ENCODE assay signal across 25 cellular contexts in the genomic region with DNA sequence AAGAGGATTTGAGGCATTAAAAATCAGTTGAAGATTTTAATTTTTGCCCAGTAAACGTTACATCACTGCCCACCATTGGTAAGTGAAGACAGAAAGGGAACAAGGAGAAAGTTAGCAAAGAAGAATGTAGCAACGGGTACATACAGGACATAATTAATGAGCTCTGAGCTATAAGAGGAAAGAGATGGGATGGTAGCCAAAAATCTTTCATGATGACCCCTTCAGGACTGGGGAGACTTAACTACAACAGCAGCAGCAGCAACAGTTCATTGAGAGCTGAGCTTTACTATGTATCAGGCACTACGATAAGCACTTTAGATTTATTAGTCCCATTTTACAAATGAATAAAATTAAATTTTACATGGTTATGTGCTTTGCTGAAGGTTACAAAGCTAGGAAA. TPM values are rescaled to one million over a fixed set of nuclear protein-coding genes. Genes with fewer than 3 reads are reported as not detected.
DNase-seq lines count a peak whose midpoint lies in the region; ATAC-seq, FAIRE-seq and TF ChIP-seq lines count a peak whose summit lies in the region.
"Had no signal": no experiment of that assay in that cellular context is flagged by ENCODE, and none has a peak within 500 bp of the region (broad histone marks: within the 10 kb centered on the region; RNA-seq: fewer than 3 reads in every experiment).

No MANE protein-coding gene starts in this region.

- H3K9me3 ChIP-seq in keratinocyte (ENCODE audit: control insufficient read depth, low read depth, low read length), result no peaks in the 10 kb centered on the region
- H3K9me3 ChIP-seq in transverse colon, result no peaks in the 10 kb centered on the region
- H3K9me3 ChIP-seq: BLaER1 had no signal

- H3K4me2 ChIP-seq in keratinocyte (ENCODE audit: control insufficient read depth, extremely low read depth, insufficient read depth, low read depth, low read length), result no peak overlapping the region
- H3K4me2 ChIP-seq: BLaER1 had no signal

- TF ChIP-seq POLR2A in transverse colon (IDR thresholded peaks at IDR 0.05), result no peak

- H3K27ac Mint-ChIP-seq in activated naive CD8-positive, alpha-beta T cell, result peak overlapping the region; percentile 61
- no peak overlapping the region for H3K27ac Mint-ChIP-seq in activated naive CD8-positive, alpha-beta T cell treated with anti-CD3 and anti-CD28 coated beads, Interleukin-2, amount 50 U/mL, for 24 hours

- H2AFZ ChIP-seq in keratinocyte (ENCODE audit: control insufficient read depth, low read length), result no peak overlapping the region

- H3K36me3 Mint-ChIP-seq in activated naive CD8-positive, alpha-beta T cell, result peaks cover 2% of the 10 kb centered on the region
- H3K36me3 Mint-ChIP-seq in activated naive CD8-positive, alpha-beta T cell treated with anti-CD3 and anti-CD28 coated beads, Interleukin-2, amount 50 U/mL, for 24 hours (ENCODE audit: low read depth), result peaks cover 24% of the 10 kb centered on the region

- H3K4me3 Mint-ChIP-seq in activated naive CD8-positive, alpha-beta T cell, result no peak overlapping the region
- no peak overlapping the region for H3K4me3 Mint-ChIP-seq in activated naive CD8-positive, alpha-beta T cell treated with anti-CD3 and anti-CD28 coated beads, Interleukin-2, amount 50 U/mL, for 24 hours
- H3K4me3 Mint-ChIP-seq: CD4-positive, CD25-positive, alpha-beta regulatory T cell had no signal

- intact Hi-C loops in transverse colon (cut with DNase I; ENCODE audit: low total_unique reads), result loop anchor here (10.0 kb wide), 1 partner anchor 122 kb away; a partner anchor contains a TSS

- CTCF ChIA-PET in GM10248 (lab: Yijun Ruan, JAX), result interaction anchor here (1.0 to 3.3 kb wide), 8 partner anchors 10 to 344 kb away, joined by 3 to 28 read pairs (median 8); a partner anchor contains a TSS

- WGBS in transverse colon (ENCODE audit: low coverage in 1 of 2), 2 donors, result 63 to 82% methylated on average over 3 of the region's 3 CpGs

- DNase-seq in activated naive CD8-positive, alpha-beta T cell treated with anti-CD3 and anti-CD28 coated beads, Interleukin-2, amount 50 U/mL, for 24 hours, result no peak
- DNase-seq in amniotic epithelial cell (ENCODE audit: low read depth) (peak; percentile 17), keratinocyte (ENCODE audit: low read depth, low spot score) (no peak), GOT3 (lab: John Stamatoyannopoulos, UW) (no peak), GM10248 (ENCODE audit: extremely low spot score) (no peak), transverse colon (no peak)
- DNase-seq: CD4-positive, CD25-positive, alpha-beta regulatory T cell; DMS153; DND-41; NCI-H1092 treated with DMSO at 0.1 percent for 48 hours; NCI-H1436; NCI-H187; NCI-H2081 treated with DMSO at 0.1 percent for 48 hours; NCI-H2171; NCI-H226; NCI-H510A; NCI-H69; RPMI8226; SHP77 had no signal

- dilution Hi-C loops in keratinocyte (cut with MboI; ENCODE audit: extremely low pct_ligation_motif_present, low sequenced_read_pairs), result no loop called here

- H3K36me3 ChIP-seq in keratinocyte (ENCODE audit: control insufficient read depth in 2 of 2, extremely low read depth in 1 of 2, insufficient read depth in 2 of 2, low read length in 2 of 2) (peaks cover 0 to 2% of the 10 kb centered on the region in 2 experiments), transverse colon (peaks cover 0 to 41% (median 8%) of the 10 kb centered on the region in 4 donors)

- H3K27me3 ChIP-seq in keratinocyte (ENCODE audit: control insufficient read depth, extremely low read depth, insufficient read depth, low read length) (no peaks in the 10 kb centered on the region), transverse colon (no peaks in the 10 kb centered on the region)
- H3K27me3 ChIP-seq: BLaER1 had no signal

- FAIRE-seq in keratinocyte (lab: Jason Lieb, UNC), result no peak
- FAIRE-seq: A204.1, GM18507 had no signal

- H3K9ac ChIP-seq in keratinocyte (ENCODE audit: control insufficient read depth, extremely low read depth, insufficient read depth, low read length), result no peak overlapping the region
- H3K9ac ChIP-seq: BLaER1 had no signal

- TF ChIP-seq CTCF in keratinocyte (optimal IDR thresholded peaks at IDR 0.05 in 1 of 3, IDR thresholded peaks at IDR 0.05 in 1 of 3, conservative IDR thresholded peaks at IDR 0.05 in 1 of 3; ENCODE audit: extremely low read depth in 1 of 3, insufficient read depth in 2 of 3, low read length in 3 of 3), result no peak
- TF ChIP-seq CTCF in GM10248 (IDR thresholded peaks at IDR 0.05; ENCODE audit: control extremely low read depth, extremely low read depth, low read depth, missing control alignments), result no peak
- no peak for TF ChIP-seq CTCF in transverse colon (IDR thresholded peaks at IDR 0.05)

- H3K79me2 ChIP-seq in keratinocyte (ENCODE audit: control insufficient read depth, insufficient read depth, low read length), result no peaks in the 10 kb centered on the region

- H3K4me1 ChIP-seq in keratinocyte (ENCODE audit: control insufficient read depth, extremely low read depth, insufficient read depth, low read length) (peaks cover 30% of the 10 kb centered on the region), transverse colon (no peaks in the 10 kb centered on the region)
- H3K4me1 ChIP-seq: BLaER1 had no signal

- in situ Hi-C loops in transverse colon (cut with MboI; ENCODE audit: low pct_ligation_motif_present in 1 of 4, low pct_unique_long_range_greater_than_20kb in 1 of 4, low sequenced_read_pairs in 3 of 4), result loop anchor here in 3 of 4 donors (10.0 to 25.0 kb wide), 4 partner anchors 102 to 344 kb away; a partner anchor contains a TSS

- ATAC-seq in activated naive CD8-positive, alpha-beta T cell treated with anti-CD3 and anti-CD28 coated beads, Interleukin-2, amount 50 U/mL, for 24 hours, result no peak
- ATAC-seq: HCT116 had no signal

- H3K27me3 Mint-ChIP-seq in activated naive CD8-positive, alpha-beta T cell, result no peaks in the 10 kb centered on the region
- H3K27me3 Mint-ChIP-seq in activated naive CD8-positive, alpha-beta T cell treated with anti-CD3 and anti-CD28 coated beads, Interleukin-2, amount 50 U/mL, for 24 hours, result no peaks in the 10 kb centered on the region
- H3K27me3 Mint-ChIP-seq: CD4-positive, CD25-positive, alpha-beta regulatory T cell had no signal

- no peaks in the 10 kb centered on the region for H3K9me3 Mint-ChIP-seq in activated naive CD8-positive, alpha-beta T cell (ENCODE audit: low read depth)
- no peaks in the 10 kb centered on the region for H3K9me3 Mint-ChIP-seq in activated naive CD8-positive, alpha-beta T cell treated with anti-CD3 and anti-CD28 coated beads, Interleukin-2, amount 50 U/mL, for 24 hours
- H3K9me3 Mint-ChIP-seq: CD4-positive, CD25-positive, alpha-beta regulatory T cell had no signal

- peaks cover 30% of the 10 kb centered on the region for H3K4me1 Mint-ChIP-seq in activated naive CD8-positive, alpha-beta T cell (ENCODE audit: low read depth)
- H3K4me1 Mint-ChIP-seq in activated naive CD8-positive, alpha-beta T cell treated with anti-CD3 and anti-CD28 coated beads, Interleukin-2, amount 50 U/mL, for 24 hours, result peaks cover 32% of the 10 kb centered on the region

- POLR2A ChIA-PET in GM10248 (lab: Yijun Ruan, JAX), result no interaction called here

- no peaks in the 10 kb centered on the region for H3K9me1 ChIP-seq in keratinocyte (ENCODE audit: control insufficient read depth, extremely low read depth, insufficient read depth, low read length)

- H3K27ac ChIP-seq in keratinocyte (ENCODE audit: control insufficient read depth, insufficient read depth, low read length), result peak overlapping the region; percentile 11
- H3K27ac ChIP-seq in transverse colon, result no peak overlapping the region
- H3K27ac ChIP-seq: BLaER1, HL-60 had no signal

- no peak for TF ChIP-seq EP300 in transverse colon (IDR thresholded peaks at IDR 0.05; ENCODE audit: low read depth)

- H3K4me3 ChIP-seq in keratinocyte (ENCODE audit: control insufficient read depth in 2 of 3, extremely low read depth in 1 of 3, insufficient read depth in 2 of 3, low read depth in 1 of 3, low read length in 3 of 3) (no peak overlapping the region), transverse colon (no peak overlapping the region)
- H3K4me3 ChIP-seq: BLaER1 had no signal

- H4K20me1 ChIP-seq in keratinocyte (ENCODE audit: control insufficient read depth, extremely low read depth, insufficient read depth, low read length), result no peaks in the 10 kb centered on the region
- H4K20me1 ChIP-seq: BLaER1 had no signal

RNA-seq across cellular contexts. Expression of a gene that starts 18.4 kb away (rescaled TPM):
- polyA plus RNA-seq in keratinocyte, result 97.3 to 185 TPM (median 145 TPM) in 3 replicates
- polyA plus RNA-seq in keratinocyte (2011; ENCODE audit: low read depth), result 70.4 TPM
- 126 and 173 TPM in 2 replicates for polyA plus RNA-seq in keratinocyte (2011; cell fraction: cytosol; rRNA removed)
- polyA plus RNA-seq in keratinocyte (2011; cell fraction: nucleus; rRNA removed), result 102 and 104 TPM in 2 replicates
- 136 and 152 TPM in 2 replicates for polyA plus RNA-seq in keratinocyte (2012; ENCODE audit: low replicate concordance)
- polyA minus RNA-seq in keratinocyte, result 31.7 to 37.3 TPM (median 34.9 TPM) in 3 replicates
- polyA minus RNA-seq in keratinocyte (2011; cell fraction: cytosol; rRNA and poly(A)+ RNA removed), result 52.4 TPM
- polyA minus RNA-seq in keratinocyte (2011; cell fraction: nucleus; rRNA and poly(A)+ RNA removed), result 16.4 and 26.0 TPM in 2 replicates
- 100 to 1,000 TPM in 2 of 4 donors, 10 to 100 TPM in 2; 71.4 to 148 (median 111) TPM for total RNA-seq in transverse colon

RNA-seq across cellular contexts. Expression of a gene that starts 33.3 kb away (rescaled TPM):
- polyA plus RNA-seq in keratinocyte, result 26.9 to 54.0 TPM (median 31.4 TPM) in 3 replicates
- polyA plus RNA-seq in keratinocyte (2011; ENCODE audit: low read depth), result 43.0 TPM
- 15.5 and 29.8 TPM in 2 replicates for polyA plus RNA-seq in keratinocyte (2011; cell fraction: cytosol; rRNA removed)
- 34.7 and 55.8 TPM in 2 replicates for polyA plus RNA-seq in keratinocyte (2011; cell fraction: nucleus; rRNA removed)
- 23.9 and 37.4 TPM in 2 replicates for polyA plus RNA-seq in keratinocyte (2012; ENCODE audit: low replicate concordance)
- 1.9 to 34.7 TPM (median 13.1 TPM) in 3 replicates for polyA minus RNA-seq in keratinocyte
- 37.4 TPM for polyA minus RNA-seq in keratinocyte (2011; cell fraction: cytosol; rRNA and poly(A)+ RNA removed)
- polyA minus RNA-seq in keratinocyte (2011; cell fraction: nucleus; rRNA and poly(A)+ RNA removed), result 28.5 and 60.0 TPM in 2 replicates
- 100 to 1,000 TPM in 1 of 4 donors, 10 to 100 TPM in 3; 41.1 to 137 (median 80.3) TPM for total RNA-seq in transverse colon
